In the genomic region with DNA sequence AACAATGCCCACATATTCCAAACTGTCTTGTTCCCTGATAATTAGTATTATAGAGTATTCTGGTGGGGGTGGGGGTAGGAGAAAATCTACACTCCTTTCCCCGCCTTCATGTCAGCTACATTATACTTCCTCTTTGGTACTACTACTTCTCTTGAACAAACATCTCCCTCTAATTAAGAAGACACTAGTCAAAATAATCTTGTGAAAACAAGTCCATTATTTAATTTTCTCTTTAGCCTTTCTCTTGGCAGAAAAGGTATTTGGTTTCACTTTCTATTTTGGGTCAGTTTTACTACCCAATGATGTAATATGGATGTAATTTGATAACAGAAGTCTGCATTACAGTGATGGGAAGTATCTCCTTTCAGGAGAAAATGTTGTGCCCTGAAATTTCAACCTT, we compare ENCODE assay signal across 9 cellular contexts. TPM values are rescaled to one million over a fixed set of nuclear protein-coding genes. Genes with fewer than 3 reads are reported as not detected.
DNase-seq lines count a peak whose midpoint lies in the region; ATAC-seq and TF ChIP-seq lines count a peak whose summit lies in the region.
"Had no signal": no experiment of that assay in that cellular context is flagged by ENCODE, and none has a peak within 500 bp of the region (broad histone marks: within the 10 kb centered on the region; RNA-seq: fewer than 3 reads in every experiment).

No MANE protein-coding gene starts in this region.

- in situ Hi-C loops in GM13977 (cut with MboI; ENCODE audit: low pct_unique_long_range_greater_than_20kb, low sequenced_read_pairs, unreplicated experiment): no loop called here

- DNase-seq in EH (ENCODE audit: low read depth) (peak; percentile 72), NAMALWA (ENCODE audit: low spot score) (peak; percentile 18), astrocyte of the hippocampus (ENCODE audit: low read depth, low spot score) (peak; percentile 34), myocyte (ENCODE audit: low read depth) (peak; percentile 51), NCI-H226 (no peak), NCI-H1694 treated with DMSO at 0.1 percent for 48 hours (lab: John Stamatoyannopoulos, UW) (no peak), GM13977 (ENCODE audit: low spot score) (no peak)
- DNase-seq: esophagus squamous epithelium had no signal

- no peak for TF ChIP-seq CTCF in GM13977 (IDR thresholded peaks at IDR 0.05; ENCODE audit: extremely low read depth, insufficient read depth, missing control alignments)

- ATAC-seq in GM19463 (IDR thresholded peaks at IDR 0.05; ENCODE audit: unreplicated experiment): no peak

RNA-seq across cellular contexts. Expression of a gene that starts 22.5 kb away (rescaled TPM):
- total RNA-seq in myocyte: not detected in 2 replicates
- 0.15 TPM for polyA plus RNA-seq in myocyte (2012)
- total RNA-seq: esophagus squamous epithelium had no signal

Comparison
In these comparisons a context has a peak if more than half of its experiments do, and no peak if none do; other contexts are left out.
1. DNase-seq: peak in EH (single experiment), NAMALWA (single experiment), astrocyte of the hippocampus (single experiment) and myocyte (single experiment); none in NCI-H226 (single experiment), NCI-H1694 treated with DMSO at 0.1 percent for 48 hours (single experiment) and GM13977 (single experiment).